ENCODE assay signal across 24 cellular contexts in genomic region chr9:133524146-133524545, GRCh38. TPM values are rescaled to one million over a fixed set of nuclear protein-coding genes. Genes with fewer than 3 reads are reported as not detected.
"Had no signal": no experiment of that assay in that cellular context is flagged by ENCODE, and none has a peak within 500 bp of the region (broad histone marks: within the 10 kb centered on the region; RNA-seq: fewer than 3 reads in every experiment).

No MANE protein-coding gene starts in this region.

- H3K9me3 Mint-ChIP-seq: dendritic cell treated with granulocyte-macrophage colony-stimulating factor and Interleukin-4, amounts not matched to agents 40 ng/mL and 50 ng/mL, for 4 days; natural killer cell; neural progenitor cell; type B pancreatic cell had no signal

- H3K36me3 Mint-ChIP-seq: natural killer cell, neural progenitor cell, type B pancreatic cell had no signal

- H3K36me3 ChIP-seq: esophagus squamous epithelium, gastroesophageal sphincter, neural progenitor cell, prostate gland, stomach had no signal

- H3K9me3 ChIP-seq: esophagus squamous epithelium, gastroesophageal sphincter, prostate gland, stomach had no signal

- H3K9ac ChIP-seq: neural progenitor cell, parathyroid adenoma had no signal

- H3K4me1 ChIP-seq: parathyroid adenoma had no signal

- H3K27ac Mint-ChIP-seq: dendritic cell treated with granulocyte-macrophage colony-stimulating factor and Interleukin-4, amounts not matched to agents 40 ng/mL and 50 ng/mL, for 4 days; natural killer cell; type B pancreatic cell had no signal

- H3K79me2 ChIP-seq: hepatocyte, parathyroid adenoma had no signal

- ATAC-seq: gastroesophageal sphincter, natural killer cell, sciatic nerve had no signal

- H3K4me3 ChIP-seq: esophagus squamous epithelium, gastroesophageal sphincter, hepatocyte, neural progenitor cell, prostate gland, stomach had no signal

- H3K27ac ChIP-seq: esophagus squamous epithelium, gastroesophageal sphincter, hepatocyte, neural progenitor cell, parathyroid adenoma, prostate gland, stomach had no signal

- H2AFZ ChIP-seq: hepatocyte, neural progenitor cell, parathyroid adenoma had no signal

- H3K4me3 Mint-ChIP-seq: dendritic cell treated with granulocyte-macrophage colony-stimulating factor and Interleukin-4, amounts not matched to agents 40 ng/mL and 50 ng/mL, for 4 days; natural killer cell; neural progenitor cell; type B pancreatic cell had no signal

- DNase-seq: cerebellar nuclear complex; esophagus squamous epithelium; foreskin fibroblast; mesendoderm; natural killer cell; occipital lobe; small intestine; stimulated activated CD4-positive, alpha-beta T cell treated with anti-CD3 and anti-CD28 coated beads, Interleukin-12 subunit alpha, Interleukin-12 subunit beta, amount 100 ng/mL, for 4 hours; stimulated activated naive CD4-positive, alpha-beta T cell; stomach had no signal

- H3K4me2 ChIP-seq: hepatocyte, neural progenitor cell had no signal

- H3K27me3 ChIP-seq: hepatocyte, neural progenitor cell had no signal

- H3K4me1 Mint-ChIP-seq: natural killer cell had no signal

RNA-seq across cellular contexts. Expression of gene MYMK, which starts 0.6 kb away (rescaled TPM):
- total RNA-seq: epithelial cell of proximal tubule, esophagus squamous epithelium, gastroesophageal sphincter, hepatocyte, kidney epithelial cell, liver, lung microvascular endothelial cell, mononuclear cell, natural killer cell, occipital lobe, prostate gland, renal cortical epithelial cell, sciatic nerve, stomach had no signal
- polyA plus RNA-seq: liver, small intestine, stomach had no signal

RNA-seq across cellular contexts. Expression of gene ADAMTSL2, which starts 10.4 kb away (rescaled TPM):
- total RNA-seq: epithelial cell of proximal tubule, natural killer cell had no signal
